Comparison of ENCODE assay signal across 1 cellular context in the genomic region with DNA sequence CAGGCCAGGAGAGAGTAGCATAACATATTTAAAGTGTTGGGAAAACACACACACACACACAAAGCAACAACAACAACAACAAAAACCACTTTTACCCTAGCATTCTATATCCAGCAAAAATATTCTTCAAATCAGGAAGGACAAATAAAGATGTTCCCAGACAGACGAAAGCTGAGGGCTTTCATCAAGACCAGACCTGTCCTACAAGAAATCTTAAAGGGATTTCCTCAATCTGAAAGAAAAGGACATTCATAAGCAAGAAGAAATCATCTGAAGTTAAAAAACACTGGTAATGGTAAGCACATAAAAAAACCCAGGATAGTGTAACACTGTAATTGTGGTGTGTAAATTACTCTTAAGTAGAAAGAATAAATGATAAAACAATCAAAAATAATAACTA.
TF ChIP-seq lines count a peak whose summit lies in the region.

No MANE protein-coding gene starts in this region.

TF ChIP-seq in A549, 52 proteins besides CTCF, POLR2A, EP300 and RAD21 (continued from another document):
- TF ChIP-seq HOXB13 (CRISPR knock-in tag; IDR thresholded peaks at IDR 0.05; ENCODE audit: low read depth), result no peak
- TF ChIP-seq, protein P1, sequence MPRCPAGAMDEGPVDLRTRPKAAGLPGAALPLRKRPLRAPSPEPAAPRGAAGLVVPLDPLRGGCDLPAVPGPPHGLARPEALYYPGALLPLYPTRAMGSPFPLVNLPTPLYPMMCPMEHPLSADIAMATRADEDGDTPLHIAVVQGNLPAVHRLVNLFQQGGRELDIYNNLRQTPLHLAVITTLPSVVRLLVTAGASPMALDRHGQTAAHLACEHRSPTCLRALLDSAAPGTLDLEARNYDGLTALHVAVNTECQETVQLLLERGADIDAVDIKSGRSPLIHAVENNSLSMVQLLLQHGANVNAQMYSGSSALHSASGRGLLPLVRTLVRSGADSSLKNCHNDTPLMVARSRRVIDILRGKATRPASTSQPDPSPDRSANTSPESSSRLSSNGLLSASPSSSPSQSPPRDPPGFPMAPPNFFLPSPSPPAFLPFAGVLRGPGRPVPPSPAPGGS (IDR thresholded peaks at IDR 0.05), result no peak
- TF ChIP-seq CBX2 (IDR thresholded peaks at IDR 0.05; ENCODE audit: borderline replicate concordance, low read depth), result no peak
- no peak for TF ChIP-seq KDM1A (IDR thresholded peaks at IDR 0.05; ENCODE audit: low read depth)
- TF ChIP-seq, protein P2, sequence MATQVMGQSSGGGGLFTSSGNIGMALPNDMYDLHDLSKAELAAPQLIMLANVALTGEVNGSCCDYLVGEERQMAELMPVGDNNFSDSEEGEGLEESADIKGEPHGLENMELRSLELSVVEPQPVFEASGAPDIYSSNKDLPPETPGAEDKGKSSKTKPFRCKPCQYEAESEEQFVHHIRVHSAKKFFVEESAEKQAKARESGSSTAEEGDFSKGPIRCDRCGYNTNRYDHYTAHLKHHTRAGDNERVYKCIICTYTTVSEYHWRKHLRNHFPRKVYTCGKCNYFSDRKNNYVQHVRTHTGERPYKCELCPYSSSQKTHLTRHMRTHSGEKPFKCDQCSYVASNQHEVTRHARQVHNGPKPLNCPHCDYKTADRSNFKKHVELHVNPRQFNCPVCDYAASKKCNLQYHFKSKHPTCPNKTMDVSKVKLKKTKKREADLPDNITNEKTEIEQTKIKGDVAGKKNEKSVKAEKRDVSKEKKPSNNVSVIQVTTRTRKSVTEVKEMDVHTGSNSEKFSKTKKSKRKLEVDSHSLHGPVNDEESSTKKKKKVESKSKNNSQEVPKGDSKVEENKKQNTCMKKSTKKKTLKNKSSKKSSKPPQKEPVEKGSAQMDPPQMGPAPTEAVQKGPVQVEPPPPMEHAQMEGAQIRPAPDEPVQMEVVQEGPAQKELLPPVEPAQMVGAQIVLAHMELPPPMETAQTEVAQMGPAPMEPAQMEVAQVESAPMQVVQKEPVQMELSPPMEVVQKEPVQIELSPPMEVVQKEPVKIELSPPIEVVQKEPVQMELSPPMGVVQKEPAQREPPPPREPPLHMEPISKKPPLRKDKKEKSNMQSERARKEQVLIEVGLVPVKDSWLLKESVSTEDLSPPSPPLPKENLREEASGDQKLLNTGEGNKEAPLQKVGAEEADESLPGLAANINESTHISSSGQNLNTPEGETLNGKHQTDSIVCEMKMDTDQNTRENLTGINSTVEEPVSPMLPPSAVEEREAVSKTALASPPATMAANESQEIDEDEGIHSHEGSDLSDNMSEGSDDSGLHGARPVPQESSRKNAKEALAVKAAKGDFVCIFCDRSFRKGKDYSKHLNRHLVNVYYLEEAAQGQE (IDR thresholded peaks at IDR 0.05), result no peak
- TF ChIP-seq SMC3 (IDR thresholded peaks at IDR 0.05), result no peak
TF ChIP-seq in A549: peak in this region for 0.
